In the genomic region with DNA sequence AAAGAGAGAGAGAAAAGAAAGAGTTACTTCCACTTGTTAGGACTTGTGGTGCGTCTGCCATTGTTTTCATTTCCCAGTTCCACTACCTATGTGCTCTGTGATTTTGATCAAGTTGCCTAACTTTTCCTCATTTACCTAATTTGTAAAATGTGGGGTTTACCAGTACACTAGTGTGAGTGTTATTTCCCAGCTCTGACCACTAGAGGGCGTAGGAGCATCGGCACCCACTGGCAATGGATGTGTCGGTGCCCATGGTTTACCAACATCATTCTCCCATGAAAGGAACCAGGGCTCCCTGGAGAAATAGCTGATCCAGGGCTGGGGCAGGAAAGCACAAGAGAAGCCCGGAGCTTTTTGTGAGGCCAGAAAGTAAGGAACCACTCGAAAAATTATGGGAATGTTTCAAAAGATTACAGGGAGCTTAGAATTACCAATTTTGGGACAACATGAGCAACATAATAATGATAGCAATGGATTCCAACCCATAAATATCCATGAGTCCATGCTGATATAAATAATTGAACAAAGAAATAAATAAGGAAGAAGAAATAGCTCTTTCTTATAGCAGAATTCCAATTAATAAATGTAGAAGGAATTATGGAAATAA, we compare ENCODE assay signal across 8 cellular contexts. TPM values are rescaled to one million over a fixed set of nuclear protein-coding genes. Genes with fewer than 3 reads are reported as not detected.
DNase-seq lines count a peak whose midpoint lies in the region; ATAC-seq and TF ChIP-seq lines count a peak whose summit lies in the region.

No MANE protein-coding gene starts in this region.

- in situ Hi-C loops in ACHN (cut with HindIII; ENCODE audit: low pct_ligation_motif_present, low pct_unique_long_range_greater_than_20kb, low sequenced_read_pairs) = loop anchor here (10.0 kb wide), 1 partner anchor 53 kb away; no protein-coding TSS in a partner anchor

- POLR2A ChIA-PET in activated CD4-positive, alpha-beta memory T cell treated with anti-CD3 and anti-CD28 coated beads for 36 hours (lab: Charles Lee) = no interaction called here

- H3K4me1 Mint-ChIP-seq in activated CD4-positive, alpha-beta memory T cell treated with anti-CD3 and anti-CD28 coated beads for 36 hours (ENCODE audit: low read depth) = peaks cover 6% of the 10 kb centered on the region
- H3K4me1 Mint-ChIP-seq in mesothelial cell of epicardium = no peaks in the 10 kb centered on the region

- H3K27me3 Mint-ChIP-seq in activated CD4-positive, alpha-beta memory T cell treated with anti-CD3 and anti-CD28 coated beads for 36 hours = peaks cover 11% of the 10 kb centered on the region
- H3K27me3 Mint-ChIP-seq in mesothelial cell of epicardium (ENCODE audit: low read depth) = no peaks in the 10 kb centered on the region

- H3K4me3 Mint-ChIP-seq in activated CD4-positive, alpha-beta memory T cell treated with anti-CD3 and anti-CD28 coated beads for 36 hours = no peak overlapping the region
- H3K4me3 Mint-ChIP-seq in mesothelial cell of epicardium = no peak overlapping the region

- peak; percentile 50 for DNase-seq in ACHN
- peak; percentile 66 for DNase-seq in GM19238 (ENCODE audit: insufficient read length, low spot score)
- DNase-seq in NCI-H345 (lab: John Stamatoyannopoulos, UW) = peak; percentile 63
- DNase-seq in activated CD4-positive, alpha-beta memory T cell treated with anti-CD3 and anti-CD28 coated beads for 36 hours = peak; percentile 74
- peak; percentile 71 for DNase-seq in effector CD4-positive, alpha-beta T cell
- DNase-seq in mesothelial cell of epicardium (ENCODE audit: low spot score in 2 of 2, unreplicated experiment in 2 of 2) = no peak
- DNase-seq in stimulated activated CD8-positive, alpha-beta memory T cell treated with anti-CD3 and anti-CD28 coated beads, Interleukin-7, amount 100 ng/mL, for 1 hour (ENCODE audit: low read depth in 2 of 2) = peak; percentile 32 to 53

- intact Hi-C loops in activated CD4-positive, alpha-beta memory T cell treated with anti-CD3 and anti-CD28 coated beads for 36 hours (cut with micrococcal nuclease) = loop anchor here (5.0 kb wide), 2 partner anchors 50 to 105 kb away; no protein-coding TSS in a partner anchor

- no peaks in the 10 kb centered on the region for H3K36me3 Mint-ChIP-seq in activated CD4-positive, alpha-beta memory T cell treated with anti-CD3 and anti-CD28 coated beads for 36 hours
- H3K36me3 Mint-ChIP-seq in mesothelial cell of epicardium = peaks cover 3% of the 10 kb centered on the region

- H3K27ac Mint-ChIP-seq in activated CD4-positive, alpha-beta memory T cell treated with anti-CD3 and anti-CD28 coated beads for 36 hours = no peak overlapping the region
- no peak overlapping the region for H3K27ac Mint-ChIP-seq in mesothelial cell of epicardium

- no peaks in the 10 kb centered on the region for H3K9me3 Mint-ChIP-seq in activated CD4-positive, alpha-beta memory T cell treated with anti-CD3 and anti-CD28 coated beads for 36 hours
- peaks cover 47% of the 10 kb centered on the region for H3K9me3 Mint-ChIP-seq in mesothelial cell of epicardium

- CTCF ChIA-PET in activated CD4-positive, alpha-beta memory T cell treated with anti-CD3 and anti-CD28 coated beads for 36 hours (lab: Charles Lee) = interaction anchor here (0.7 to 8.2 kb wide), 39 partner anchors 6 to 1952 kb away, joined by 3 to 90 read pairs (median 5); partner anchors contain the start of genes CEACAM4, CEACAM7 and DMAC2

- ATAC-seq in GM21786 (IDR thresholded peaks at IDR 0.05; ENCODE audit: unreplicated experiment) = no peak

- peak; percentile 55 for TF ChIP-seq CTCF in mesothelial cell of epicardium (IDR thresholded peaks at IDR 0.05; ENCODE audit: unreplicated experiment)

RNA-seq across cellular contexts. Expression of gene CEACAM4, which starts 15.1 kb away (rescaled TPM):
- not detected for total RNA-seq in activated CD4-positive, alpha-beta memory T cell treated with anti-CD3 and anti-CD28 coated beads for 36 hours
- not detected in 3 replicates for total RNA-seq in mesothelial cell of epicardium

RNA-seq across cellular contexts. Expression of gene CEACAM7, which starts 46.1 kb away (rescaled TPM):
- not detected for total RNA-seq in activated CD4-positive, alpha-beta memory T cell treated with anti-CD3 and anti-CD28 coated beads for 36 hours
- total RNA-seq in mesothelial cell of epicardium = not detected in 3 replicates

Comparison
In these comparisons a context has a peak if more than half of its experiments do, and no peak if none do; other contexts are left out.
1. DNase-seq: peak in ACHN (single experiment), GM19238 (single experiment), NCI-H345 (single experiment), activated CD4-positive, alpha-beta memory T cell treated with anti-CD3 and anti-CD28 coated beads for 36 hours (single experiment), effector CD4-positive, alpha-beta T cell (single experiment) and stimulated activated CD8-positive, alpha-beta memory T cell treated with anti-CD3 and anti-CD28 coated beads, Interleukin-7, amount 100 ng/mL, for 1 hour (2 of 2); none in mesothelial cell of epicardium (0 of 2).